In genomic region chr1:53411541-53412152, GRCh38 we compare ENCODE assay signal across 15 cellular contexts. TPM values are rescaled to one million over a fixed set of nuclear protein-coding genes. Genes with fewer than 3 reads are reported as not detected.
DNase-seq lines count a peak whose midpoint lies in the region; ATAC-seq and TF ChIP-seq lines count a peak whose summit lies in the region.
"Had no signal": no experiment of that assay in that cellular context is flagged by ENCODE, and none has a peak within 500 bp of the region (broad histone marks: within the 10 kb centered on the region; RNA-seq: fewer than 3 reads in every experiment).

No MANE protein-coding gene starts in this region.

- intact Hi-C loops in natural killer cell (cut with micrococcal nuclease): no loop called here

- DNase-seq in CD8-positive, alpha-beta memory T cell: no peak
- DNase-seq in HT-29 (ENCODE audit: low spot score) (peak; percentile 35), natural killer cell (no peak)
- no peak for DNase-seq in activated naive CD4-positive, alpha-beta T cell treated with anti-CD3 and anti-CD28 coated beads, Interleukin-2, amount 50 U/mL, for 72 hours (ENCODE audit: low spot score in 2 of 2)
- DNase-seq: activated gamma-delta T cell treated with Interleukin-2 at 50 U/mL for 16 hours; GOT3; stimulated activated CD4-positive, alpha-beta T cell treated with anti-CD3 and anti-CD28 coated beads, Interleukin-4, amount 100 ng/mL, for 4 hours had no signal

- no peaks in the 10 kb centered on the region for H3K36me3 ChIP-seq in CD8-positive, alpha-beta memory T cell (ENCODE audit: insufficient read depth, low read length)

- H3K27ac ChIP-seq in CD8-positive, alpha-beta memory T cell (ENCODE audit: low read depth, low read length): peak overlapping the region; percentile 72
- H3K27ac ChIP-seq: C4-2B, epithelial cell of prostate had no signal

- no peaks in the 10 kb centered on the region for H3K36me3 Mint-ChIP-seq in CD8-positive, alpha-beta memory T cell
- no peaks in the 10 kb centered on the region for H3K36me3 Mint-ChIP-seq in activated naive CD4-positive, alpha-beta T cell treated with anti-CD3 and anti-CD28 coated beads, Interleukin-2, amount 50 U/mL, for 72 hours
- H3K36me3 Mint-ChIP-seq in natural killer cell: no peaks in the 10 kb centered on the region
- H3K36me3 Mint-ChIP-seq: WTC11 had no signal

- no peaks in the 10 kb centered on the region for H3K27me3 ChIP-seq in CD8-positive, alpha-beta memory T cell (ENCODE audit: insufficient read depth, low read length, poor library complexity, severe bottlenecking)

- H3K27me3 Mint-ChIP-seq in CD8-positive, alpha-beta memory T cell: no peaks in the 10 kb centered on the region
- no peaks in the 10 kb centered on the region for H3K27me3 Mint-ChIP-seq in natural killer cell (ENCODE audit: low read depth in 2 of 2)

- TF ChIP-seq CTCF in natural killer cell (IDR thresholded peaks at IDR 0.05): no peak

- peaks cover 72 to 92% (median 85%) of the 10 kb centered on the region in 3 donors for H3K4me1 Mint-ChIP-seq in CD8-positive, alpha-beta memory T cell
- H3K4me1 Mint-ChIP-seq in natural killer cell: peaks cover 20 to 36% of the 10 kb centered on the region in 2 donors

- H3K9me3 Mint-ChIP-seq in CD8-positive, alpha-beta memory T cell: no peaks in the 10 kb centered on the region
- H3K9me3 Mint-ChIP-seq in activated naive CD4-positive, alpha-beta T cell treated with anti-CD3 and anti-CD28 coated beads, Interleukin-2, amount 50 U/mL, for 72 hours: peaks cover 0 to 5% of the 10 kb centered on the region in 2 donors
- H3K9me3 Mint-ChIP-seq in natural killer cell: no peaks in the 10 kb centered on the region
- H3K9me3 Mint-ChIP-seq: WTC11 had no signal

- CTCF ChIA-PET in CD8-positive, alpha-beta memory T cell (lab: Charles Lee): interaction anchor here (2.2 to 3.4 kb wide), 3 partner anchors 18 to 133 kb away, joined by 11 to 20 read pairs (median 14); no protein-coding TSS in a partner anchor

- no peaks in the 10 kb centered on the region for H3K9me3 ChIP-seq in CD8-positive, alpha-beta memory T cell (ENCODE audit: low read length)

- no peak overlapping the region for H3K4me3 ChIP-seq in CD8-positive, alpha-beta memory T cell (ENCODE audit: low read length)

- ATAC-seq in activated naive CD4-positive, alpha-beta T cell treated with anti-CD3 and anti-CD28 coated beads, Interleukin-2, amount 50 U/mL, for 72 hours: peak; percentile 18 to 25
- no peak for ATAC-seq in natural killer cell
- ATAC-seq in GM19035 (IDR thresholded peaks at IDR 0.05; ENCODE audit: unreplicated experiment): no peak
- ATAC-seq in GM18517 (IDR thresholded peaks at IDR 0.05; ENCODE audit: unreplicated experiment): no peak
- ATAC-seq in HG03565 (IDR thresholded peaks at IDR 0.05; ENCODE audit: unreplicated experiment): no peak
- ATAC-seq in HG03469 (IDR thresholded peaks at IDR 0.05; ENCODE audit: unreplicated experiment): no peak
- ATAC-seq: WTC11 had no signal

- peak overlapping the region; percentile 96 to 99 (median 99) for H3K27ac Mint-ChIP-seq in CD8-positive, alpha-beta memory T cell
- H3K27ac Mint-ChIP-seq in activated naive CD4-positive, alpha-beta T cell treated with anti-CD3 and anti-CD28 coated beads, Interleukin-2, amount 50 U/mL, for 72 hours: peak overlapping the region; percentile 83 to 92
- peak overlapping the region; percentile 68 to 93 for H3K27ac Mint-ChIP-seq in natural killer cell
- H3K27ac Mint-ChIP-seq: WTC11 had no signal

- H3K4me3 Mint-ChIP-seq in CD8-positive, alpha-beta memory T cell: peak overlapping the region in 5 of 7 donors; percentile 39 to 81 (median 66)
- H3K4me3 Mint-ChIP-seq in natural killer cell: no peak overlapping the region
- H3K4me3 Mint-ChIP-seq: WTC11 had no signal

- POLR2A ChIA-PET in CD8-positive, alpha-beta memory T cell (lab: Charles Lee): no interaction called here

- peaks cover 76% of the 10 kb centered on the region for H3K4me1 ChIP-seq in CD8-positive, alpha-beta memory T cell (ENCODE audit: insufficient read depth, low read length)

RNA-seq across cellular contexts. Expression of gene DMRTB1, which starts 47.6 kb away (rescaled TPM):
- total RNA-seq in CD8-positive, alpha-beta memory T cell: not detected
- polyA plus RNA-seq in CD8-positive, alpha-beta memory T cell: not detected
- total RNA-seq in HT-29 (2014; rRNA removed; shearing (Covaris generic)): not detected in 2 replicates
- not detected for total RNA-seq in activated naive CD4-positive, alpha-beta T cell treated with anti-CD3 and anti-CD28 coated beads, Interleukin-2, amount 50 U/mL, for 72 hours
- not detected for total RNA-seq in natural killer cell
- total RNA-seq: pulmonary artery endothelial cell had no signal

Comparison
In these comparisons a context has a peak if more than half of its experiments do, and no peak if none do; other contexts are left out.
1. ATAC-seq: peak in activated naive CD4-positive, alpha-beta T cell treated with anti-CD3 and anti-CD28 coated beads, Interleukin-2, amount 50 U/mL, for 72 hours (2 of 2); none in natural killer cell (0 of 3), GM19035 (single experiment), GM18517 (single experiment), HG03565 (single experiment) and HG03469 (single experiment).
2. Peak in every context shown above with its lines, with median percentiles within 50 percentile points of each other: H3K27ac Mint-ChIP-seq.